Comparison of ENCODE assay signal across 1 cellular context in the genomic region with DNA sequence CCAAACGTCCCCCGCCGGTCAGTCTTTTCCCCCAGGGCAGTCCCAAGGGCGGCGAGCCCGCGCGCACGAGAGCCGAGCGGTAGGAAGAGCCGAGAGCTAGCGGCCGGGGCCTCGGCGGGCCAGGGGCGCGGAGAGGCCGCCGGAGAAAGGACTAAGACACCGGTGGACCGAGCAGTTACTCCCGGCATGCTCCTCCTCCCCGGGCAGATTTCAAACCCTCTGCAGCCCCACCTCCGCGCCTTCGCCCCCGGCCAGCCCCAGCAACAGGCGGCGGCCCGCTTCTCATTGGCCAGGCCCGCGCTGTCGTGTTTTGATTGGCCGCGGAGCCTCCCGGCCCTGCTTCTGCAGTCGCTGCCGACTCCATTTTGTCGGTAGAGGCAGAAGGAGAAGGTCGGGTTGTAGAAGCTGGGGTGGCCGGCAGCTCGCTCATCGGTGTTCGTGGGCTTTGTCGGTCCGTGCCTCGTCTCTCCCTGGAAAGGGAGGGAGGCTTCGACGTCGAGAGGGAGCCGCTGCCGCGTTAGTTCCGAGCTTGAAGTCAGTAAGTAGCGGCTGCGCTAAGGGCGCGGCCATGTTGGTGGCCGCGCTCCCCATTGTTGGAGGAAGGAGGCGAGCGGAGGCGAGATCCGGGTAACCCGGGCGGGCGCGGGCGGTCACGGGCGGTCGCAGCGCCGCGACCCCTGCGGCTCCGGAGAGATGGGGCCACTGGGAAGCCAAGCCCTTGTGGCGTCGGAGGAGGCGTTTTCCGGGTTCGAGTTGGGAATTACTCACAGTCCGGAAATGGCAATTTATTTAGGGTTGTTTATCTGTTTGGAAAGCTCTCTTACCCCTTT.
A peak's percentile ranks its signal among the peaks of the same experiment; 100 is the strongest.
TF ChIP-seq lines count a peak whose summit lies in the region.

A gene with protein sequence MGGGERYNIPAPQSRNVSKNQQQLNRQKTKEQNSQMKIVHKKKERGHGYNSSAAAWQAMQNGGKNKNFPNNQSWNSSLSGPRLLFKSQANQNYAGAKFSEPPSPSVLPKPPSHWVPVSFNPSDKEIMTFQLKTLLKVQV (plus strand): TSS at position 368 of the 830 bp plus-strand sequence. CDS start 1,630 bp downstream, outside the sequence.

TF ChIP-seq in K562, 482 proteins besides CTCF, POLR2A, EP300 and RAD21 (continued from another document and continues in another):
- TF ChIP-seq, protein P1, sequence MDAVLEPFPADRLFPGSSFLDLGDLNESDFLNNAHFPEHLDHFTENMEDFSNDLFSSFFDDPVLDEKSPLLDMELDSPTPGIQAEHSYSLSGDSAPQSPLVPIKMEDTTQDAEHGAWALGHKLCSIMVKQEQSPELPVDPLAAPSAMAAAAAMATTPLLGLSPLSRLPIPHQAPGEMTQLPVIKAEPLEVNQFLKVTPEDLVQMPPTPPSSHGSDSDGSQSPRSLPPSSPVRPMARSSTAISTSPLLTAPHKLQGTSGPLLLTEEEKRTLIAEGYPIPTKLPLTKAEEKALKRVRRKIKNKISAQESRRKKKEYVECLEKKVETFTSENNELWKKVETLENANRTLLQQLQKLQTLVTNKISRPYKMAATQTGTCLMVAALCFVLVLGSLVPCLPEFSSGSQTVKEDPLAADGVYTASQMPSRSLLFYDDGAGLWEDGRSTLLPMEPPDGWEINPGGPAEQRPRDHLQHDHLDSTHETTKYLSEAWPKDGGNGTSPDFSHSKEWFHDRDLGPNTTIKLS (IDR thresholded peaks at IDR 0.05; ENCODE audit: borderline replicate concordance, low read depth) = no peak
- TF ChIP-seq NCOA6 (IDR thresholded peaks at IDR 0.05) (no peak), EZH2 (IDR thresholded peaks at IDR 0.05; ENCODE audit: borderline replicate concordance, low read depth, low read length) (no peak), MXI1 (IDR thresholded peaks at IDR 0.05; ENCODE audit: low read depth, low read length) (no peak), L3MBTL2 (IDR thresholded peaks at IDR 0.05) (peak; percentile 83), HMGXB4 (CRISPR knock-in tag; IDR thresholded peaks at IDR 0.05) (peak; percentile 75), ZSCAN29 (IDR thresholded peaks at IDR 0.05) (0 out of 2 replicates have a peak, but pooled peaks have one; percentile 46), REST (CRISPR knock-in tag; IDR thresholded peaks at IDR 0.05; ENCODE audit: low read depth) (peak; percentile 78), FOXA3 (CRISPR knock-in tag; conservative IDR thresholded peaks at IDR 0.05 in 1 of 2, IDR thresholded peaks at IDR 0.05 in 1 of 2) (peak; percentile 48 to 53; a peak in 1 of 4 replicates), HEY1 (CRISPR knock-in tag; IDR thresholded peaks at IDR 0.05; ENCODE audit: borderline replicate concordance) (no peak), BCL6 (CRISPR knock-in tag; IDR thresholded peaks at IDR 0.05) (no peak), ZNF444 (CRISPR knock-in tag; IDR thresholded peaks at IDR 0.05) (peak; percentile 57; the same call in 1 of the 2 replicates), TBL1XR1 (IDR thresholded peaks at IDR 0.05; ENCODE audit: low read length in 2 of 2) (no peak), SUPT5H (IDR thresholded peaks at IDR 0.05) (peak; percentile 99), ZNF41 (CRISPR knock-in tag; conservative IDR thresholded peaks at IDR 0.05) (peak; percentile 46; the same call in 1 of the 2 replicates), CEBPG (CRISPR knock-in tag; IDR thresholded peaks at IDR 0.05) (no peak), CEBPG (tag; conservative IDR thresholded peaks at IDR 0.05 in 1 of 2, IDR thresholded peaks at IDR 0.05 in 1 of 2) (no peak), RFX5 (IDR thresholded peaks at IDR 0.05; ENCODE audit: low read depth, low read length) (peak; percentile 97), GTF2A2 (tag; IDR thresholded peaks at IDR 0.05) (peak; percentile 37; the same call in 1 of the 2 replicates), RBBP5 (IDR thresholded peaks at IDR 0.05; ENCODE audit: borderline replicate concordance, insufficient read depth, low read length, poor library complexity, severe bottlenecking) (peak; percentile 87), BCOR (IDR thresholded peaks at IDR 0.05) (peak; percentile 43; the same call in 1 of the 2 replicates), ZNF766 (CRISPR knock-in tag; conservative IDR thresholded peaks at IDR 0.05) (peak; percentile 31; the same call in 1 of the 2 replicates), EHMT2 (IDR thresholded peaks at IDR 0.05) (no peak), TAF7 (tag; IDR thresholded peaks at IDR 0.05) (peak; percentile 99), JUNB (CRISPR knock-in tag; conservative IDR thresholded peaks at IDR 0.05) (0 out of 2 replicates have a peak, but pooled peaks have one; percentile 22), SRSF7 (optimal IDR thresholded peaks at IDR 0.05; ENCODE audit: low read depth, low read length) (no peak), ZNF143 (CRISPR knock-in tag; IDR thresholded peaks at IDR 0.05) (peak; percentile 72), RAD51 (IDR thresholded peaks at IDR 0.05; ENCODE audit: borderline replicate concordance, low read depth) (no peak), ZBTB43 (CRISPR knock-in tag; IDR thresholded peaks at IDR 0.05) (no peak), ZNF431 (CRISPR knock-in tag; IDR thresholded peaks at IDR 0.05) (peak; percentile 43; the same call in 1 of the 2 replicates), ZC3H4 (CRISPR knock-in tag; IDR thresholded peaks at IDR 0.05; ENCODE audit: borderline replicate concordance) (no peak), ATF2 (CRISPR knock-in tag; IDR thresholded peaks at IDR 0.05) (no peak), GMEB1 (CRISPR knock-in tag; IDR thresholded peaks at IDR 0.05) (no peak), ETV6 (IDR thresholded peaks at IDR 0.05; ENCODE audit: borderline replicate concordance in 1 of 2, low read depth in 2 of 2, low read length in 1 of 2) (no peak), ETV6 (CRISPR knock-in tag; IDR thresholded peaks at IDR 0.05; ENCODE audit: borderline replicate concordance) (no peak), MED1 (CRISPR knock-in tag; IDR thresholded peaks at IDR 0.05; ENCODE audit: borderline replicate concordance) (no peak)
- TF ChIP-seq, protein P2, sequence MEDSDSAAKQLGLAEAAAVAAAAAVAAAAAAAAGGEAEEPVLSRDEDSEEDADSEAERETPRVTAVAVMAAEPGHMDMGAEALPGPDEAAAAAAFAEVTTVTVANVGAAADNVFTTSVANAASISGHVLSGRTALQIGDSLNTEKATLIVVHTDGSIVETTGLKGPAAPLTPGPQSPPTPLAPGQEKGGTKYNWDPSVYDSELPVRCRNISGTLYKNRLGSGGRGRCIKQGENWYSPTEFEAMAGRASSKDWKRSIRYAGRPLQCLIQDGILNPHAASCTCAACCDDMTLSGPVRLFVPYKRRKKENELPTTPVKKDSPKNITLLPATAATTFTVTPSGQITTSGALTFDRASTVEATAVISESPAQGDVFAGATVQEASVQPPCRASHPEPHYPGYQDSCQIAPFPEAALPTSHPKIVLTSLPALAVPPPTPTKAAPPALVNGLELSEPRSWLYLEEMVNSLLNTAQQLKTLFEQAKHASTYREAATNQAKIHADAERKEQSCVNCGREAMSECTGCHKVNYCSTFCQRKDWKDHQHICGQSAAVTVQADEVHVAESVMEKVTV (CRISPR knock-in tag; IDR thresholded peaks at IDR 0.05) = peak; percentile 7; the same call in 1 of the 2 replicates
- TF ChIP-seq, protein P3, sequence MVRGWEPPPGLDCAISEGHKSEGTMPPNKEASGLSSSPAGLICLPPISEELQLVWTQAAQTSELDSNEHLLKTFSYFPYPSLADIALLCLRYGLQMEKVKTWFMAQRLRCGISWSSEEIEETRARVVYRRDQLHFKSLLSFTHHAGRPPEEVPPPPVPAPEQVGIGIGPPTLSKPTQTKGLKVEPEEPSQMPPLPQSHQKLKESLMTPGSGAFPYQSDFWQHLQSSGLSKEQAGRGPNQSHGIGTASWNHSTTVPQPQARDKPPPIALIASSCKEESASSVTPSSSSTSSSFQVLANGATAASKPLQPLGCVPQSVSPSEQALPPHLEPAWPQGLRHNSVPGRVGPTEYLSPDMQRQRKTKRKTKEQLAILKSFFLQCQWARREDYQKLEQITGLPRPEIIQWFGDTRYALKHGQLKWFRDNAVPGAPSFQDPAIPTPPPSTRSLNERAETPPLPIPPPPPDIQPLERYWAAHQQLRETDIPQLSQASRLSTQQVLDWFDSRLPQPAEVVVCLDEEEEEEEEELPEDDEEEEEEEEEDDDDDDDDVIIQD (CRISPR knock-in tag; IDR thresholded peaks at IDR 0.05) = peak; percentile 67; the same call in 1 of the 2 replicates
- TF ChIP-seq, protein P4, sequence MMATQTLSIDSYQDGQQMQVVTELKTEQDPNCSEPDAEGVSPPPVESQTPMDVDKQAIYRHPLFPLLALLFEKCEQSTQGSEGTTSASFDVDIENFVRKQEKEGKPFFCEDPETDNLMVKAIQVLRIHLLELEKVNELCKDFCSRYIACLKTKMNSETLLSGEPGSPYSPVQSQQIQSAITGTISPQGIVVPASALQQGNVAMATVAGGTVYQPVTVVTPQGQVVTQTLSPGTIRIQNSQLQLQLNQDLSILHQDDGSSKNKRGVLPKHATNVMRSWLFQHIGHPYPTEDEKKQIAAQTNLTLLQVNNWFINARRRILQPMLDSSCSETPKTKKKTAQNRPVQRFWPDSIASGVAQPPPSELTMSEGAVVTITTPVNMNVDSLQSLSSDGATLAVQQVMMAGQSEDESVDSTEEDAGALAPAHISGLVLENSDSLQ (IDR thresholded peaks at IDR 0.05) = peak; percentile 28; the same call in 1 of the 2 replicates
